In the genomic region with DNA sequence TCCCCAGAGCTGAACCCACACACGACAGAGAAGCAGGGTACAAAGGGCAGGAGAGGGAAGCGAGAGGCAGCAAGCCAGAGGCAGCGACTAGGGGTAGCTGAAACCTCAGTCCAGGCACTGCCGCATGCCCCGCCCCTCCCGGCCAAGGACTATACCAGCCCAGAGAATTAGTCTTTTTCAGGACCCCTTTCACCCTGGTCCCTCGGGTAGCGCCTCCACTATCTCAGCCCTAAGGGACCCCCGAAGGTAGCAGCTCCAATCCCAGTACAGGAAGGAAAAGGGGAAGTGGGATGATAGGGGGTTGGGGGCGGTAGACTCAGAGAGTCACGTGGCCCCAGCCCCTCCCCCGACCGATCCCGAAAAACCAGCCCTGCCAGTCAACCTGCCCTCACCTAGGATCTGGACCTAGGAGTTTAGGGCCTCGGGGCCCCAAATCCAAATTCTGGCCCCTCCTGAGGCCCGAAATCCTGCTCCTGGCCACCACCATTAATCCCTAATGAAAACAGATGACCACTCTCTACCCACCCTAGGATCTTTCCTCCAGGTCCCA, we compare ENCODE assay signal across 8 cellular contexts. TPM values are rescaled to one million over a fixed set of nuclear protein-coding genes. Genes with fewer than 3 reads are reported as not detected.
DNase-seq lines count a peak whose midpoint lies in the region; ATAC-seq and TF ChIP-seq lines count a peak whose summit lies in the region.

No MANE protein-coding gene starts in this region.

- no peaks in the 10 kb centered on the region for H3K27me3 Mint-ChIP-seq in CD4-positive, alpha-beta T cell
- H3K27me3 Mint-ChIP-seq in brain = peaks cover 22% of the 10 kb centered on the region

- POLR2A ChIA-PET in CD4-positive, alpha-beta T cell (lab: Charles Lee) = interaction anchor here (0.7 to 7.5 kb wide), 6 partner anchors 9 to 47 kb away, joined by 3 to 88 read pairs (median 78); a partner anchor contains a TSS

- H3K9me3 Mint-ChIP-seq in CD4-positive, alpha-beta T cell = no peaks in the 10 kb centered on the region
- peaks cover 0 to 3% (median 0%) of the 10 kb centered on the region in 5 experiments for H3K9me3 Mint-ChIP-seq in brain

- no peak for ATAC-seq in CD4-positive, alpha-beta T cell (ENCODE audit: poor library complexity)
- ATAC-seq in GM18868 (IDR thresholded peaks at IDR 0.05; ENCODE audit: unreplicated experiment) = no peak
- no peak for ATAC-seq in HG03565 (IDR thresholded peaks at IDR 0.05; ENCODE audit: unreplicated experiment)

- no peak for TF ChIP-seq RAD21 in Ishikawa (IDR thresholded peaks at IDR 0.05; ENCODE audit: low read depth)

- TF ChIP-seq CTCF in CD4-positive, alpha-beta T cell (IDR thresholded peaks at IDR 0.05) = no peak
- TF ChIP-seq CTCF in brain (conservative IDR thresholded peaks at IDR 0.05) = no peak

- H3K27me3 ChIP-seq in CD4-positive, alpha-beta T cell (ENCODE audit: control insufficient read depth, insufficient read depth, low read length) = no peaks in the 10 kb centered on the region

- TF ChIP-seq EP300 in Ishikawa (IDR thresholded peaks at IDR 0.05; ENCODE audit: borderline replicate concordance) = no peak; the same call in 1 of the 2 replicates

- intact Hi-C loops in CD4-positive, alpha-beta T cell (cut with DNase I, micrococcal nuclease) = loop anchor here in 1 of 2 experiments (10.0 kb wide), 1 partner anchor 1433 kb away; a partner anchor contains a TSS

- no peaks in the 10 kb centered on the region for H3K9me3 ChIP-seq in CD4-positive, alpha-beta T cell (ENCODE audit: control insufficient read depth, low read length)

- H3K4me1 Mint-ChIP-seq in CD4-positive, alpha-beta T cell (ENCODE audit: low read depth) = peaks cover 26% of the 10 kb centered on the region
- H3K4me1 Mint-ChIP-seq in brain = peaks cover 39% of the 10 kb centered on the region

- H3K27ac Mint-ChIP-seq in CD4-positive, alpha-beta T cell = peak overlapping the region; percentile 99
- peak overlapping the region; percentile 78 to 99 (median 96) for H3K27ac Mint-ChIP-seq in brain

- CTCF ChIA-PET in CD4-positive, alpha-beta T cell (lab: Charles Lee) = interaction anchor here (3.1 kb wide), 1 partner anchor 20 kb away, joined by 22 read pairs; a partner anchor contains a TSS

- H3K36me3 Mint-ChIP-seq in CD4-positive, alpha-beta T cell (ENCODE audit: low read depth) = peaks cover 78% of the 10 kb centered on the region
- H3K36me3 Mint-ChIP-seq in brain = peaks cover 9% of the 10 kb centered on the region

- DNase-seq in CD4-positive, alpha-beta T cell = no peak
- DNase-seq in left kidney (ENCODE audit: low read depth, low spot score) = peak; percentile 73
- no peak for DNase-seq in NCI-H524 (lab: John Stamatoyannopoulos, UW)

- H3K27ac ChIP-seq in CD4-positive, alpha-beta T cell (ENCODE audit: low read depth, low read length) = peak overlapping the region; percentile 55
- H3K27ac ChIP-seq in temporal lobe (ENCODE audit: low read depth, low read length) = peak overlapping the region; percentile 20

- peak overlapping the region; percentile 73 for H3K4me3 Mint-ChIP-seq in CD4-positive, alpha-beta T cell
- H3K4me3 Mint-ChIP-seq in brain = peak overlapping the region; percentile 96 to 100 (median 98)

TF ChIP-seq in Ishikawa, 13 proteins besides CTCF, POLR2A, EP300 and RAD21:
- TF ChIP-seq, protein P1, sequence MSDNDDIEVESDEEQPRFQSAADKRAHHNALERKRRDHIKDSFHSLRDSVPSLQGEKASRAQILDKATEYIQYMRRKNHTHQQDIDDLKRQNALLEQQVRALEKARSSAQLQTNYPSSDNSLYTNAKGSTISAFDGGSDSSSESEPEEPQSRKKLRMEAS (IDR thresholded peaks at IDR 0.05) = peak; percentile 54
- TF ChIP-seq FOXM1 (IDR thresholded peaks at IDR 0.05; ENCODE audit: borderline replicate concordance, low read depth) (no peak), CEBPB (IDR thresholded peaks at IDR 0.05) (no peak), ZBTB7A (IDR thresholded peaks at IDR 0.05; ENCODE audit: low read depth) (peak; percentile 78; the same call in 1 of the 2 replicates), TAF1 (IDR thresholded peaks at IDR 0.05; ENCODE audit: low read depth) (no peak; the same call in 1 of the 2 replicates)
- TF ChIP-seq, protein P2, sequence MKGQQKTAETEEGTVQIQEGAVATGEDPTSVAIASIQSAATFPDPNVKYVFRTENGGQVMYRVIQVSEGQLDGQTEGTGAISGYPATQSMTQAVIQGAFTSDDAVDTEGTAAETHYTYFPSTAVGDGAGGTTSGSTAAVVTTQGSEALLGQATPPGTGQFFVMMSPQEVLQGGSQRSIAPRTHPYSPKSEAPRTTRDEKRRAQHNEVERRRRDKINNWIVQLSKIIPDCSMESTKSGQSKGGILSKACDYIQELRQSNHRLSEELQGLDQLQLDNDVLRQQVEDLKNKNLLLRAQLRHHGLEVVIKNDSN (IDR thresholded peaks at IDR 0.05) = peak; percentile 98
- TF ChIP-seq, protein P3, sequence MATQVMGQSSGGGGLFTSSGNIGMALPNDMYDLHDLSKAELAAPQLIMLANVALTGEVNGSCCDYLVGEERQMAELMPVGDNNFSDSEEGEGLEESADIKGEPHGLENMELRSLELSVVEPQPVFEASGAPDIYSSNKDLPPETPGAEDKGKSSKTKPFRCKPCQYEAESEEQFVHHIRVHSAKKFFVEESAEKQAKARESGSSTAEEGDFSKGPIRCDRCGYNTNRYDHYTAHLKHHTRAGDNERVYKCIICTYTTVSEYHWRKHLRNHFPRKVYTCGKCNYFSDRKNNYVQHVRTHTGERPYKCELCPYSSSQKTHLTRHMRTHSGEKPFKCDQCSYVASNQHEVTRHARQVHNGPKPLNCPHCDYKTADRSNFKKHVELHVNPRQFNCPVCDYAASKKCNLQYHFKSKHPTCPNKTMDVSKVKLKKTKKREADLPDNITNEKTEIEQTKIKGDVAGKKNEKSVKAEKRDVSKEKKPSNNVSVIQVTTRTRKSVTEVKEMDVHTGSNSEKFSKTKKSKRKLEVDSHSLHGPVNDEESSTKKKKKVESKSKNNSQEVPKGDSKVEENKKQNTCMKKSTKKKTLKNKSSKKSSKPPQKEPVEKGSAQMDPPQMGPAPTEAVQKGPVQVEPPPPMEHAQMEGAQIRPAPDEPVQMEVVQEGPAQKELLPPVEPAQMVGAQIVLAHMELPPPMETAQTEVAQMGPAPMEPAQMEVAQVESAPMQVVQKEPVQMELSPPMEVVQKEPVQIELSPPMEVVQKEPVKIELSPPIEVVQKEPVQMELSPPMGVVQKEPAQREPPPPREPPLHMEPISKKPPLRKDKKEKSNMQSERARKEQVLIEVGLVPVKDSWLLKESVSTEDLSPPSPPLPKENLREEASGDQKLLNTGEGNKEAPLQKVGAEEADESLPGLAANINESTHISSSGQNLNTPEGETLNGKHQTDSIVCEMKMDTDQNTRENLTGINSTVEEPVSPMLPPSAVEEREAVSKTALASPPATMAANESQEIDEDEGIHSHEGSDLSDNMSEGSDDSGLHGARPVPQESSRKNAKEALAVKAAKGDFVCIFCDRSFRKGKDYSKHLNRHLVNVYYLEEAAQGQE (IDR thresholded peaks at IDR 0.05; ENCODE audit: low read depth) = no peak

RNA-seq across cellular contexts. Expression of a gene that starts 1.3 kb away (rescaled TPM):
- 10 to 100 TPM; 39.2 to 39.4 TPM for total RNA-seq in CD4-positive, alpha-beta T cell
- polyA plus RNA-seq in brain (ENCODE audit: insufficient read depth, low read depth, low replicate concordance) = 44.9 TPM
- 19.2 TPM for total RNA-seq in temporal lobe

RNA-seq across cellular contexts. Expression of a gene that starts 8.1 kb away (rescaled TPM):
- total RNA-seq in CD4-positive, alpha-beta T cell = 10 to 100 TPM in 1 of 2 experiments, 1 to 10 TPM in 1; 9.7 to 11.7 TPM
- 155 TPM for polyA plus RNA-seq in brain (ENCODE audit: insufficient read depth, low read depth, low replicate concordance)
- 14.3 TPM for total RNA-seq in temporal lobe

RNA-seq across cellular contexts. Expression of a gene that starts 8.4 kb away (rescaled TPM):
- total RNA-seq in CD4-positive, alpha-beta T cell = 10 to 100 TPM; 13.6 to 15.8 TPM
- polyA plus RNA-seq in brain (ENCODE audit: insufficient read depth, low read depth, low replicate concordance) = 38.0 TPM
- 32.7 TPM for total RNA-seq in temporal lobe

RNA-seq across cellular contexts. Expression of a gene that starts 16.4 kb away (rescaled TPM):
- total RNA-seq in CD4-positive, alpha-beta T cell = 100 to 1,000 TPM; 203 to 206 TPM
- 45.5 TPM for polyA plus RNA-seq in brain (ENCODE audit: insufficient read depth, low read depth, low replicate concordance)
- total RNA-seq in temporal lobe = 17.5 TPM

RNA-seq across cellular contexts. Expression of a gene that starts 20.1 kb away (rescaled TPM):
- 10 to 100 TPM; 11.6 to 13.6 TPM for total RNA-seq in CD4-positive, alpha-beta T cell
- polyA plus RNA-seq in brain (ENCODE audit: insufficient read depth, low read depth, low replicate concordance) = 29.4 TPM
- total RNA-seq in temporal lobe = 20.7 TPM
